10 cellular contexts compared by ENCODE assay signal in genomic region chr10:70430489-70431445, GRCh38. TPM values are rescaled to one million over a fixed set of nuclear protein-coding genes. Genes with fewer than 3 reads are reported as not detected.
DNase-seq lines count a peak whose midpoint lies in the region; TF ChIP-seq lines count a peak whose summit lies in the region.
"Had no signal": no experiment of that assay in that cellular context is flagged by ENCODE, and none has a peak within 500 bp of the region (broad histone marks: within the 10 kb centered on the region; RNA-seq: fewer than 3 reads in every experiment).

No MANE protein-coding gene starts in this region.

- H3K27ac ChIP-seq in HUES48 (ENCODE audit: low read depth, low read length) (peak overlapping the region; percentile 43), stomach (peak overlapping the region; percentile 64 to 90 (median 76))

- DNase-seq in choroid plexus epithelial cell (ENCODE audit: low read depth), result peak; percentile 97
- DNase-seq in left kidney (ENCODE audit: low read depth, low spot score), result peak; percentile 85
- peak; percentile 39 for DNase-seq in stomach
- DNase-seq in activated CD8-positive, alpha-beta memory T cell treated with anti-CD3 and anti-CD28 coated beads, Interleukin-2, amount 50 U/mL, for 48 hours, result no peak
- no peak for DNase-seq in endothelial cell (ENCODE audit: low spot score)
- no peak for DNase-seq in stimulated activated CD4-positive, alpha-beta T cell treated with anti-CD3 and anti-CD28 coated beads, Interleukin-2, amount 100 ng/mL, for 48 hours
- no peak for DNase-seq in GM13977 (ENCODE audit: low spot score)
- DNase-seq: activated T-cell treated with anti-CD3 and anti-CD28 coated beads, Interleukin-2, amount 50 U/mL, for 72 hours; naive B cell had no signal

- no peaks in the 10 kb centered on the region for H3K9me3 Mint-ChIP-seq in endothelial cell (ENCODE audit: unreplicated experiment)
- H3K9me3 Mint-ChIP-seq: activated T-cell treated with anti-CD3 and anti-CD28 coated beads, Interleukin-2, amount 50 U/mL, for 72 hours; naive B cell had no signal

- TF ChIP-seq CTCF in choroid plexus epithelial cell (conservative IDR thresholded peaks at IDR 0.05; ENCODE audit: low read depth, low read length) (peak; percentile 37), stomach (IDR thresholded peaks at IDR 0.05) (no peak), endothelial cell (IDR thresholded peaks at IDR 0.05; ENCODE audit: unreplicated experiment) (no peak), GM13977 (IDR thresholded peaks at IDR 0.05; ENCODE audit: extremely low read depth, insufficient read depth, missing control alignments) (no peak)

- H3K36me3 ChIP-seq in HUES48 (ENCODE audit: control insufficient read depth, insufficient read depth, low read length), result peaks cover 78% of the 10 kb centered on the region
- H3K36me3 ChIP-seq in stomach, result peaks cover 8 to 45% (median 39%) of the 10 kb centered on the region in 4 donors

- no peak overlapping the region for H3K4me3 Mint-ChIP-seq in endothelial cell (ENCODE audit: unreplicated experiment)
- H3K4me3 Mint-ChIP-seq: activated T-cell treated with anti-CD3 and anti-CD28 coated beads, Interleukin-2, amount 50 U/mL, for 72 hours had no signal

- WGBS in stomach, 5 donors, result 25 to 50% (median 44%) methylated on average over 6 of the region's 6 CpGs

- H3K4me1 ChIP-seq in HUES48 (ENCODE audit: control insufficient read depth, insufficient read depth, low read length), result peaks cover 7% of the 10 kb centered on the region
- H3K4me1 ChIP-seq in stomach, result peaks cover 17 to 53% (median 31%) of the 10 kb centered on the region in 4 donors

- no peak overlapping the region for H3K9ac ChIP-seq in HUES48 (ENCODE audit: low read depth, low read length)

- intact Hi-C loops in stomach (cut with DNase I; ENCODE audit: low total_unique reads), result no loop called here

- H3K4me1 Mint-ChIP-seq in endothelial cell (ENCODE audit: unreplicated experiment), result peaks cover 7% of the 10 kb centered on the region

- TF ChIP-seq POLR2A in stomach (IDR thresholded peaks at IDR 0.05), result no peak

- H3K4me3 ChIP-seq in HUES48 (ENCODE audit: low read depth, low read length) (no peak overlapping the region), choroid plexus epithelial cell (ENCODE audit: low read depth, low read length) (no peak overlapping the region), stomach (no peak overlapping the region)

- H3K9me3 ChIP-seq in HUES48 (ENCODE audit: control insufficient read depth, insufficient read depth, low read length) (no peaks in the 10 kb centered on the region), stomach (no peaks in the 10 kb centered on the region)

- H3K27me3 ChIP-seq in HUES48 (ENCODE audit: control insufficient read depth, insufficient read depth, low read length) (no peaks in the 10 kb centered on the region), stomach (no peaks in the 10 kb centered on the region)

- in situ Hi-C loops in GM13977 (cut with MboI; ENCODE audit: low pct_unique_long_range_greater_than_20kb, low sequenced_read_pairs, unreplicated experiment), result no loop called here

- no peaks in the 10 kb centered on the region for H3K27me3 Mint-ChIP-seq in endothelial cell (ENCODE audit: unreplicated experiment)
- H3K27me3 Mint-ChIP-seq: naive B cell had no signal

- H3K36me3 Mint-ChIP-seq in endothelial cell (ENCODE audit: low read depth, unreplicated experiment), result peaks cover 4% of the 10 kb centered on the region

- TF ChIP-seq EP300 in stomach (IDR thresholded peaks at IDR 0.05), result peak; percentile 81

- H3K27ac Mint-ChIP-seq in endothelial cell (ENCODE audit: unreplicated experiment), result no peak overlapping the region
- H3K27ac Mint-ChIP-seq: activated T-cell treated with anti-CD3 and anti-CD28 coated beads, Interleukin-2, amount 50 U/mL, for 72 hours had no signal

RNA-seq across cellular contexts. Expression of gene NODAL, which starts 10.7 kb away (rescaled TPM):
- total RNA-seq in stomach (not detected), endothelial cell (ENCODE audit: unreplicated experiment) (1.5 TPM)
- not detected for polyA plus RNA-seq in stomach
- total RNA-seq: activated T-cell treated with anti-CD3 and anti-CD28 coated beads, Interleukin-2, amount 50 U/mL, for 72 hours had no signal

RNA-seq across cellular contexts. Expression of gene EIF4EBP2, which starts 26.8 kb away (rescaled TPM):
- total RNA-seq in stomach, result 10 to 100 TPM; 24.0 to 74.7 (median 64.3) TPM
- 10 to 100 TPM; 18.9 to 43.2 (median 32.4) TPM for polyA plus RNA-seq in stomach
- 146 TPM for total RNA-seq in endothelial cell (ENCODE audit: unreplicated experiment)

RNA-seq across cellular contexts. Expression of gene PALD1, which starts 47.8 kb away (rescaled TPM):
- 10 to 100 TPM in 2 of 5 donors, 1 to 10 TPM in 3; 3.6 to 25.1 (median 8.1) TPM for total RNA-seq in stomach
- polyA plus RNA-seq in stomach, result 1 to 10 TPM; 2.4 to 3.0 (median 2.7) TPM
- total RNA-seq in endothelial cell (ENCODE audit: unreplicated experiment), result 166 TPM

RNA-seq across cellular contexts. Expression of gene LRRC20, which starts 48.3 kb away (rescaled TPM):
- 10 to 100 TPM in 1 of 5 donors, 1 to 10 TPM in 3, under 1 TPM in 1; 0.29 to 47.8 (median 2.3) TPM for total RNA-seq in stomach
- polyA plus RNA-seq in stomach, result 1 to 10 TPM; 3.3 to 6.1 (median 4.0) TPM
- total RNA-seq in endothelial cell (ENCODE audit: unreplicated experiment), result 9.2 TPM

Comparison
In these comparisons a context has a peak if more than half of its experiments do, and no peak if none do; other contexts are left out.
1. DNase-seq: peak in choroid plexus epithelial cell (single experiment), left kidney (single experiment) and stomach (single experiment); none in activated CD8-positive, alpha-beta memory T cell treated with anti-CD3 and anti-CD28 coated beads, Interleukin-2, amount 50 U/mL, for 48 hours (single experiment), endothelial cell (single experiment), stimulated activated CD4-positive, alpha-beta T cell treated with anti-CD3 and anti-CD28 coated beads, Interleukin-2, amount 100 ng/mL, for 48 hours (0 of 2) and GM13977 (single experiment).